ENCODE assay signal across 11 cellular contexts in genomic region chr4:174136013-174136412, GRCh38.
DNase-seq lines count a peak whose midpoint lies in the region; ATAC-seq and TF ChIP-seq lines count a peak whose summit lies in the region.
"Had no signal": no experiment of that assay in that cellular context is flagged by ENCODE, and none has a peak within 500 bp of the region (broad histone marks: within the 10 kb centered on the region; RNA-seq: fewer than 3 reads in every experiment).

No MANE protein-coding gene starts in this region.

- no peaks in the 10 kb centered on the region for H3K27me3 Mint-ChIP-seq in neural progenitor cell (ENCODE audit: insufficient read depth, low read depth)

- H3K27ac ChIP-seq in 22Rv1, result peak overlapping the region; percentile 23; the same call in 1 of the 2 replicates
- no peak overlapping the region for H3K27ac ChIP-seq in esophagus squamous epithelium
- H3K27ac ChIP-seq in neural progenitor cell, result no peak overlapping the region

- H2AFZ ChIP-seq in neural progenitor cell (replicated peaks), result no peak overlapping the region

- H3K9me3 ChIP-seq in esophagus squamous epithelium (no peaks in the 10 kb centered on the region), neural progenitor cell (ENCODE audit: low read depth) (no peaks in the 10 kb centered on the region)

- intact Hi-C loops in esophagus squamous epithelium (cut with DNase I), result no loop called here

- H3K9ac ChIP-seq in neural progenitor cell, result no peak overlapping the region

- ATAC-seq in HG03354 (IDR thresholded peaks at IDR 0.05; ENCODE audit: poor library complexity, severe bottlenecking, unreplicated experiment), result no peak
- ATAC-seq in GM19324 (IDR thresholded peaks at IDR 0.05; ENCODE audit: low FRiP score, unreplicated experiment), result no peak
- no peak for ATAC-seq in GM21825 (IDR thresholded peaks at IDR 0.05; ENCODE audit: unreplicated experiment)

- TF ChIP-seq CTCF in 22Rv1 (IDR thresholded peaks at IDR 0.05) (no peak), esophagus squamous epithelium (IDR thresholded peaks at IDR 0.05) (no peak), neural progenitor cell (IDR thresholded peaks at IDR 0.05) (no peak)

- no peaks in the 10 kb centered on the region for H3K27me3 ChIP-seq in esophagus squamous epithelium
- H3K27me3 ChIP-seq in neural progenitor cell, result no peaks in the 10 kb centered on the region

- peaks cover 9% of the 10 kb centered on the region for H3K4me1 Mint-ChIP-seq in neural progenitor cell

- H3K4me3 Mint-ChIP-seq in neural progenitor cell, result peak overlapping the region; percentile 65

- no peaks in the 10 kb centered on the region for H3K9me3 Mint-ChIP-seq in neural progenitor cell

- peak overlapping the region in 3 of 4 donors; percentile 6 to 29 (median 23) for H3K4me3 ChIP-seq in esophagus squamous epithelium
- no peak overlapping the region for H3K4me3 ChIP-seq in neural progenitor cell

- no peaks in the 10 kb centered on the region for H3K4me1 ChIP-seq in esophagus squamous epithelium
- H3K4me1 ChIP-seq in neural progenitor cell, result peaks cover 16% of the 10 kb centered on the region

- no peaks in the 10 kb centered on the region for H3K79me2 ChIP-seq in neural progenitor cell (ENCODE audit: low read depth)

- TF ChIP-seq POLR2A in esophagus squamous epithelium (IDR thresholded peaks at IDR 0.05), result no peak

- H4K20me1 ChIP-seq in neural progenitor cell (ENCODE audit: low read depth), result no peaks in the 10 kb centered on the region

- H3K36me3 ChIP-seq in esophagus squamous epithelium (no peaks in the 10 kb centered on the region), neural progenitor cell (no peaks in the 10 kb centered on the region)

- no peak overlapping the region for H3K27ac Mint-ChIP-seq in neural progenitor cell

- H3F3A ChIP-seq in neural progenitor cell (ENCODE audit: low read depth), result no peaks in the 10 kb centered on the region

- H3K4me2 ChIP-seq in neural progenitor cell, result peak overlapping the region; percentile 57

- no peaks in the 10 kb centered on the region for H3K36me3 Mint-ChIP-seq in neural progenitor cell

- DNase-seq in NCI-H2227 (lab: John Stamatoyannopoulos, UW; ENCODE audit: unreplicated experiment) (peak; percentile 5), esophagus squamous epithelium (lab: John Stamatoyannopoulos, UW) (no peak), neural progenitor cell (ENCODE audit: low spot score) (peak; percentile 64), T-helper 1 cell (no peak)
- DNase-seq: AML-193, head of caudate nucleus, nucleus accumbens had no signal

- WGBS in esophagus squamous epithelium, 2 donors, result 41 to 48% methylated on average over 9 of the region's 9 CpGs

Comparison
In these comparisons a context has a peak if more than half of its experiments do, and no peak if none do; other contexts are left out.
1. DNase-seq: peak in NCI-H2227 (single experiment) and neural progenitor cell (single experiment); none in esophagus squamous epithelium (single experiment) and T-helper 1 cell (0 of 5).